In genomic region chr10:89295597-89295996, GRCh38 we compare ENCODE assay signal across 9 cellular contexts. TPM values are rescaled to one million over a fixed set of nuclear protein-coding genes. Genes with fewer than 3 reads are reported as not detected.
DNase-seq lines count a peak whose midpoint lies in the region; ATAC-seq and TF ChIP-seq lines count a peak whose summit lies in the region.
"Had no signal": no experiment of that assay in that cellular context is flagged by ENCODE, and none has a peak within 500 bp of the region (broad histone marks: within the 10 kb centered on the region; RNA-seq: fewer than 3 reads in every experiment).

No MANE protein-coding gene starts in this region.

- POLR2A ChIA-PET in CD8-positive, alpha-beta T cell (lab: Charles Lee), result no interaction called here

- H3K27ac ChIP-seq in CD8-positive, alpha-beta T cell (ENCODE audit: low read depth, low read length), result no peak overlapping the region

- DNase-seq in ELR (ENCODE audit: low read depth) (peak; percentile 49), M059J (ENCODE audit: low read depth) (peak; percentile 52), epithelial cell of esophagus (ENCODE audit: low read depth) (peak; percentile 62), renal cortical epithelial cell (ENCODE audit: low read depth) (peak; percentile 89), NCI-H2227 treated with DMSO at 0.1 percent for 48 hours (lab: John Stamatoyannopoulos, UW) (no peak), inferior parietal cortex (ENCODE audit: extremely low spot score) (no peak)
- no peak for DNase-seq in CD8-positive, alpha-beta T cell
- DNase-seq: stimulated activated CD4-positive, alpha-beta T cell treated with anti-CD3 and anti-CD28 coated beads, Interleukin-1b, Interleukin-23, amount 100 ng/mL, for 48 hours had no signal

- H3K4me1 ChIP-seq in CD8-positive, alpha-beta T cell (ENCODE audit: insufficient read depth, low read length), result peaks cover under 1% of the 10 kb centered on the region

- H3K4me3 Mint-ChIP-seq in CD8-positive, alpha-beta T cell, result no peak overlapping the region

- no peaks in the 10 kb centered on the region for H3K36me3 Mint-ChIP-seq in CD8-positive, alpha-beta T cell

- no peak for ATAC-seq in CD8-positive, alpha-beta T cell
- ATAC-seq in GM21737 (IDR thresholded peaks at IDR 0.05; ENCODE audit: unreplicated experiment), result no peak

- no peaks in the 10 kb centered on the region for H3K36me3 ChIP-seq in CD8-positive, alpha-beta T cell (ENCODE audit: insufficient read depth, low read length)

- TF ChIP-seq CTCF in epithelial cell of esophagus (IDR thresholded peaks at IDR 0.05; ENCODE audit: insufficient read depth, low read depth, low read length, missing control alignments), result no peak
- TF ChIP-seq CTCF in CD8-positive, alpha-beta T cell (IDR thresholded peaks at IDR 0.05), result no peak

- peaks cover 2% of the 10 kb centered on the region for H3K4me1 Mint-ChIP-seq in CD8-positive, alpha-beta T cell (ENCODE audit: low read depth)

- no peak overlapping the region for H3K27ac Mint-ChIP-seq in CD8-positive, alpha-beta T cell

- peaks cover 2% of the 10 kb centered on the region for H3K27me3 Mint-ChIP-seq in CD8-positive, alpha-beta T cell (ENCODE audit: low read depth)

- peaks cover 8% of the 10 kb centered on the region for H3K9me3 Mint-ChIP-seq in CD8-positive, alpha-beta T cell

- no peaks in the 10 kb centered on the region for H3K27me3 ChIP-seq in CD8-positive, alpha-beta T cell (ENCODE audit: insufficient read depth, low read length)

- H3K4me3 ChIP-seq in epithelial cell of esophagus (ENCODE audit: low read length), result no peak overlapping the region
- H3K4me3 ChIP-seq in CD8-positive, alpha-beta T cell (ENCODE audit: low read depth, low read length), result no peak overlapping the region

- no peaks in the 10 kb centered on the region for H3K9me3 ChIP-seq in CD8-positive, alpha-beta T cell (ENCODE audit: low read length)

- CTCF ChIA-PET in CD8-positive, alpha-beta T cell (lab: Charles Lee), result no interaction called here

- intact Hi-C loops in CD8-positive, alpha-beta T cell (cut with DNase I, micrococcal nuclease), result loop anchor here in 1 of 2 experiments (5.0 kb wide), 1 partner anchor 72 kb away; no protein-coding TSS in a partner anchor

RNA-seq across cellular contexts. Expression of gene IFIT2, which starts 6.2 kb away (rescaled TPM):
- total RNA-seq in M059J (2014; rRNA removed; shearing (Covaris generic)), result 42.5 and 58.0 TPM in 2 replicates
- 7.2 and 20.7 TPM in 2 replicates for total RNA-seq in renal cortical epithelial cell
- 10 to 100 TPM; 18.4 TPM for total RNA-seq in CD8-positive, alpha-beta T cell

RNA-seq across cellular contexts. Expression of gene IFIT3, which starts 32.2 kb away (rescaled TPM):
- total RNA-seq in M059J (2014; rRNA removed; shearing (Covaris generic)), result 303 and 380 TPM in 2 replicates
- 12.8 and 61.6 TPM in 2 replicates for total RNA-seq in renal cortical epithelial cell
- total RNA-seq in CD8-positive, alpha-beta T cell, result 1 to 10 TPM; 4.8 to 5.2 TPM

RNA-seq across cellular contexts. Expression of gene LIPA, which starts 44.0 kb away (rescaled TPM):
- total RNA-seq in M059J (2014; rRNA removed; shearing (Covaris generic)), result 120 and 149 TPM in 2 replicates
- total RNA-seq in renal cortical epithelial cell, result 50.4 and 78.7 TPM in 2 replicates
- 10 to 100 TPM in 1 of 2 experiments, 1 to 10 TPM in 1; 9.7 to 12.1 TPM for total RNA-seq in CD8-positive, alpha-beta T cell

Comparison
In these comparisons a context has a peak if more than half of its experiments do, and no peak if none do; other contexts are left out.
1. DNase-seq: peak in ELR (single experiment), M059J (single experiment), epithelial cell of esophagus (single experiment) and renal cortical epithelial cell (single experiment); none in CD8-positive, alpha-beta T cell (0 of 7), NCI-H2227 treated with DMSO at 0.1 percent for 48 hours (single experiment) and inferior parietal cortex (single experiment).